Comparison of ENCODE assay signal across 9 cellular contexts in the genomic region with DNA sequence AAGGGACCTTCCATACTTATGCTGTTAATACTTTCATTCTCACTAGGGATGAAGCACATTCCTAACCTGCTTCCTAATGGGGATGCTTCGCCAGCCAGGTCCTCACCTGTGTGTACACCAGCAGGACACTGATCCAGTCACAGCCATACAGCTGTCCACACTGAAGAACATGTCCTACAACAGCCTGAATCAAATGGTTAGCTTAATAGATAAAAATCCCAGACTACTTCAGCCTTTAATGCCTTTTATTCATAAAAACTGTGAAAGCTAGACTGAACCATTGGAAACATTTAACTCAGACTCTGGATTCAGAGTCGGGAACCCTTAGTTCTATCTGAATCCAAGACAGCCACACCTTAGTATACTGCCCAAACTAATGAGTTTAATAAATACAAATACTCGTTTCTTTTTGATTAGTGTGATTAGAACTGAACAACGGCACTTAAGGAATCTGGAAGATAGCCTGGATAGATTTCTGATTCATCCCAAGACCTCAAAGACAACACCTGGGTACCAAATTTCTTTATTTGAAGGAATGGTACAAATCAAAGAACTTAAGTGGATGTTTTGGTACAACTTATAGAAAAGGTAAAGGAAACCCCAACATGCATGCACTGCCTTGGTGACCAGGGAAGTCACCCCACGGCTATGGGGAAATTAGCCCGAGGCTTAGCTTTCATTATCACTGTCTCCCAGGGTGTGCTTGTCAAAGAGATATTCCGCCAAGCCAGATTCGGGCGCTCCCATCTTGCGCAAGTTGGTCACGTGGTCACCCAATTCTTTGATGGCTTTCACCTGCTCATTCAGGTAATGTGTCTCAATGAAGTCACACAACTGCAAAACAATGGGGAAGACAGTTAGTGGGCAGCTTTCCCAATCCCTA. TPM values are rescaled to one million over a fixed set of nuclear protein-coding genes. Genes with fewer than 3 reads are reported as not detected.
DNase-seq lines count a peak whose midpoint lies in the region; ATAC-seq and TF ChIP-seq lines count a peak whose summit lies in the region.
"Not testable (repeated sequence)": the region's sequence is repeated elsewhere in the genome, so short reads cannot be mapped to it uniquely, and the experiment has no call there.
"Had no signal": no experiment of that assay in that cellular context is flagged by ENCODE, and none has a peak within 500 bp of the region (broad histone marks: within the 10 kb centered on the region; RNA-seq: fewer than 3 reads in every experiment).

No MANE protein-coding gene starts in this region.

- peaks cover 24% of the 10 kb centered on the region for H3K36me3 ChIP-seq in ES-I3 (ENCODE audit: insufficient read depth, low read length)
- H3K36me3 ChIP-seq in breast epithelium; mucosa of descending colon (ENCODE audit: low read depth): not testable (repeated sequence)
- peaks cover 15 to 46% (median 23%) of the 10 kb centered on the region in 4 donors for H3K36me3 ChIP-seq in sigmoid colon
- peaks cover 37% of the 10 kb centered on the region for H3K36me3 ChIP-seq in upper lobe of right lung

- H3K27ac ChIP-seq in breast epithelium (peak overlapping the region; percentile 98 to 100), sigmoid colon (peak overlapping the region; percentile 99 to 100 (median 100)), upper lobe of right lung (peak overlapping the region; percentile 98)

- ATAC-seq in activated CD8-positive, alpha-beta memory T cell treated with anti-CD3 and anti-CD28 coated beads, Interleukin-2, amount 10 ng/mL, durations not matched to agents 7 days and 5 days; mucosa of descending colon; upper lobe of right lung: not testable (repeated sequence)

- not testable (repeated sequence) for H3K27me3 ChIP-seq in breast epithelium, sigmoid colon, upper lobe of right lung

- TF ChIP-seq POLR2A in breast epithelium (IDR thresholded peaks at IDR 0.05) (peak; percentile 9), sigmoid colon (IDR thresholded peaks at IDR 0.05) (peak in 1 of 2 donors; percentile 27)

- not testable (repeated sequence) for H3K9me3 Mint-ChIP-seq in activated CD8-positive, alpha-beta memory T cell treated with anti-CD3 and anti-CD28 coated beads, Interleukin-2, amount 10 ng/mL, durations not matched to agents 7 days and 5 days (ENCODE audit: low read depth)

- H3K4me3 Mint-ChIP-seq in activated CD8-positive, alpha-beta memory T cell treated with anti-CD3 and anti-CD28 coated beads, Interleukin-2, amount 10 ng/mL, durations not matched to agents 7 days and 5 days = peak overlapping the region; percentile 88

- not testable (repeated sequence) for TF ChIP-seq CTCF in breast epithelium (IDR thresholded peaks at IDR 0.05); fibroblast of the aortic adventitia (IDR thresholded peaks at IDR 0.05; ENCODE audit: insufficient read depth, low read length); mucosa of descending colon (IDR thresholded peaks at IDR 0.05); sigmoid colon (IDR thresholded peaks at IDR 0.05); upper lobe of right lung (IDR thresholded peaks at IDR 0.05)

- peak overlapping the region; percentile 85 to 98 (median 89) for H3K4me3 ChIP-seq in breast epithelium
- H3K4me3 ChIP-seq in fibroblast of the aortic adventitia (ENCODE audit: low read depth, low read length) = peak overlapping the region; percentile 100
- not testable (repeated sequence) for H3K4me3 ChIP-seq in mucosa of descending colon
- peak overlapping the region in 3 of 4 donors; percentile 83 to 97 (median 88) for H3K4me3 ChIP-seq in sigmoid colon
- H3K4me3 ChIP-seq in upper lobe of right lung = peak overlapping the region; percentile 99

- H3K27ac Mint-ChIP-seq in activated CD8-positive, alpha-beta memory T cell treated with anti-CD3 and anti-CD28 coated beads, Interleukin-2, amount 10 ng/mL, durations not matched to agents 7 days and 5 days = not testable (repeated sequence)

- WGBS in sigmoid colon, 2 donors = 19 to 63% methylated on average over 11 of the region's 11 CpGs

- DNase-seq in OCI-M1 (lab: John Stamatoyannopoulos, UW) (peak; percentile 69), breast epithelium (ENCODE audit: low spot score in 2 of 2) (peak in 1 of 2 donors; percentile 63), fibroblast of the aortic adventitia (ENCODE audit: low read depth) (peak; percentile 25), mucosa of descending colon (peak; percentile 66 to 74 (median 69)), upper lobe of right lung (peak; percentile 71)
- DNase-seq in activated CD8-positive, alpha-beta memory T cell treated with anti-CD3 and anti-CD28 coated beads, Interleukin-2, amount 10 ng/mL, durations not matched to agents 7 days and 5 days = peak; percentile 37
- not testable (repeated sequence) for DNase-seq in sigmoid colon

- H3K4me1 ChIP-seq in ES-I3 (ENCODE audit: insufficient read depth, low read length) = not testable (repeated sequence)
- H3K4me1 ChIP-seq in breast epithelium (peaks cover 15 to 18% of the 10 kb centered on the region in 2 donors), mucosa of descending colon (ENCODE audit: low read depth) (peaks cover 29% of the 10 kb centered on the region), sigmoid colon (peaks cover 0 to 70% (median 60%) of the 10 kb centered on the region in 4 donors), upper lobe of right lung (peaks cover 32% of the 10 kb centered on the region)

- not testable (repeated sequence) for H3K27me3 Mint-ChIP-seq in activated CD8-positive, alpha-beta memory T cell treated with anti-CD3 and anti-CD28 coated beads, Interleukin-2, amount 10 ng/mL, durations not matched to agents 7 days and 5 days

- H3K4me1 Mint-ChIP-seq in activated CD8-positive, alpha-beta memory T cell treated with anti-CD3 and anti-CD28 coated beads, Interleukin-2, amount 10 ng/mL, durations not matched to agents 7 days and 5 days = peaks cover 39% of the 10 kb centered on the region

- not testable (repeated sequence) for TF ChIP-seq EP300 in sigmoid colon (IDR thresholded peaks at IDR 0.05)

- CTCF ChIA-PET in activated CD8-positive, alpha-beta memory T cell treated with anti-CD3 and anti-CD28 coated beads, Interleukin-2, amount 10 ng/mL, durations not matched to agents 7 days and 5 days (lab: Charles Lee) = interaction anchor here (1.6 to 5.8 kb wide), 2 partner anchors 17 to 67 kb away, joined by 3 to 28 read pairs; no protein-coding TSS in a partner anchor

- H3K9ac ChIP-seq in ES-I3 (ENCODE audit: low read depth, low read length) = peak overlapping the region; percentile 99; the same call in 1 of the 2 replicates

- H3K36me3 Mint-ChIP-seq in activated CD8-positive, alpha-beta memory T cell treated with anti-CD3 and anti-CD28 coated beads, Interleukin-2, amount 10 ng/mL, durations not matched to agents 7 days and 5 days = peaks cover 31% of the 10 kb centered on the region

- H3K9me3 ChIP-seq in ES-I3 (ENCODE audit: control insufficient read depth, insufficient read depth, low read length); breast epithelium; mucosa of descending colon; sigmoid colon; upper lobe of right lung: not testable (repeated sequence)

- intact Hi-C loops in breast epithelium (cut with DNase I; ENCODE audit: low total_unique reads); mucosa of descending colon (cut with DNase I, micrococcal nuclease); sigmoid colon (cut with DNase I); upper lobe of right lung (cut with DNase I): not testable (repeated sequence)

RNA-seq across cellular contexts. Expression of a gene that starts 3.1 kb away (rescaled TPM):
- total RNA-seq in activated CD8-positive, alpha-beta memory T cell treated with anti-CD3 and anti-CD28 coated beads, Interleukin-2, amount 10 ng/mL, durations not matched to agents 7 days and 5 days = 100 to 1,000 TPM; 740 to 867 TPM
- total RNA-seq in breast epithelium = 1,000 to 10,000 TPM; 2,151 to 6,439 (median 3,491) TPM
- 1,813 and 2,631 TPM in 2 replicates for total RNA-seq in fibroblast of the aortic adventitia (ENCODE audit: low replicate concordance)
- total RNA-seq in mucosa of descending colon = 1,000 to 10,000 TPM; 3,081 to 6,795 (median 5,370) TPM
- 1,000 to 10,000 TPM; 1,709 to 2,375 (median 1,954) TPM for total RNA-seq in sigmoid colon
- over 10,000 TPM in 2 of 3 donors, 1,000 to 10,000 TPM in 1; 6,007 to 20,022 (median 13,142) TPM for polyA plus RNA-seq in sigmoid colon
- total RNA-seq in upper lobe of right lung = 4,022 TPM

RNA-seq across cellular contexts. Expression of a gene that starts 14.1 kb away (rescaled TPM):
- total RNA-seq in activated CD8-positive, alpha-beta memory T cell treated with anti-CD3 and anti-CD28 coated beads, Interleukin-2, amount 10 ng/mL, durations not matched to agents 7 days and 5 days = not detected
- 10 to 100 TPM in 1 of 3 donors, 1 to 10 TPM in 2; 3.7 to 10.1 (median 5.9) TPM for total RNA-seq in breast epithelium
- 3.1 and 3.4 TPM in 2 replicates for total RNA-seq in fibroblast of the aortic adventitia (ENCODE audit: low replicate concordance)
- total RNA-seq in mucosa of descending colon = 1 to 10 TPM in 2 of 3 donors, under 1 TPM in 1; 0.41 to 2.8 (median 1.8) TPM
- total RNA-seq in sigmoid colon = 1 to 10 TPM in 3 of 4 donors, under 1 TPM in 1; 0.83 to 5.3 (median 3.3) TPM
- polyA plus RNA-seq in sigmoid colon = 1 to 10 TPM; 3.2 to 9.6 (median 7.6) TPM
- 9.6 TPM for total RNA-seq in upper lobe of right lung

RNA-seq across cellular contexts. Expression of a gene that starts 46.9 kb away (rescaled TPM):
- total RNA-seq in activated CD8-positive, alpha-beta memory T cell treated with anti-CD3 and anti-CD28 coated beads, Interleukin-2, amount 10 ng/mL, durations not matched to agents 7 days and 5 days = not detected
- total RNA-seq in breast epithelium = 10 to 100 TPM; 11.7 to 27.9 (median 22.6) TPM
- 17.1 and 50.7 TPM in 2 replicates for total RNA-seq in fibroblast of the aortic adventitia (ENCODE audit: low replicate concordance)
- total RNA-seq in mucosa of descending colon = 10 to 100 TPM in 2 of 3 donors, 1 to 10 TPM in 1; 2.6 to 15.0 (median 11.8) TPM
- 10 to 100 TPM; 12.1 to 23.7 (median 19.6) TPM for total RNA-seq in sigmoid colon
- polyA plus RNA-seq in sigmoid colon = 10 to 100 TPM in 1 of 3 donors, 1 to 10 TPM in 2; 5.1 to 21.6 (median 7.0) TPM
- 10.6 TPM for total RNA-seq in upper lobe of right lung
- total RNA-seq: activated CD8-positive, alpha-beta T cell treated with anti-CD3 and anti-CD28 coated beads for 36 hours had no signal
